ENCODE assay signal across 25 cellular contexts in genomic region chr3:112857526-112857925, GRCh38. TPM values are rescaled to one million over a fixed set of nuclear protein-coding genes. Genes with fewer than 3 reads are reported as not detected.
DNase-seq lines count a peak whose midpoint lies in the region; ATAC-seq and TF ChIP-seq lines count a peak whose summit lies in the region.
"Had no signal": no experiment of that assay in that cellular context is flagged by ENCODE, and none has a peak within 500 bp of the region (broad histone marks: within the 10 kb centered on the region; RNA-seq: fewer than 3 reads in every experiment).

No MANE protein-coding gene starts in this region.

- CTCF ChIA-PET in activated CD8-positive, alpha-beta T cell treated with anti-CD3 and anti-CD28 coated beads for 36 hours (lab: Charles Lee), result no interaction called here

- H3K4me1 Mint-ChIP-seq in activated naive CD4-positive, alpha-beta T cell treated with anti-CD3 and anti-CD28 coated beads, Interleukin-2, amount 50 U/mL, for 24 hours, result peaks cover 27% of the 10 kb centered on the region
- peaks cover 25% of the 10 kb centered on the region for H3K4me1 Mint-ChIP-seq in activated CD8-positive, alpha-beta T cell treated with anti-CD3 and anti-CD28 coated beads for 36 hours (ENCODE audit: low read depth)
- H3K4me1 Mint-ChIP-seq in stimulated activated memory B cell treated with anti-CD40 and anti-IgM and Interleukin-4, amounts not matched to agents 10 μg/mL and 1 μg/mL and 100 μg/mL, for 72 hours, result peaks cover 42% of the 10 kb centered on the region
- H3K4me1 Mint-ChIP-seq: nephron had no signal

- no peaks in the 10 kb centered on the region for H3K27me3 Mint-ChIP-seq in activated naive CD4-positive, alpha-beta T cell treated with anti-CD3 and anti-CD28 coated beads, Interleukin-2, amount 50 U/mL, for 24 hours
- H3K27me3 Mint-ChIP-seq in activated CD8-positive, alpha-beta T cell treated with anti-CD3 and anti-CD28 coated beads for 36 hours, result no peaks in the 10 kb centered on the region
- no peaks in the 10 kb centered on the region for H3K27me3 Mint-ChIP-seq in stimulated activated memory B cell treated with anti-CD40 and anti-IgM and Interleukin-4, amounts not matched to agents 10 μg/mL and 1 μg/mL and 100 μg/mL, for 72 hours
- H3K27me3 Mint-ChIP-seq: IgD-negative memory B cell had no signal

- no peak for TF ChIP-seq CTCF in activated CD8-positive, alpha-beta T cell treated with anti-CD3 and anti-CD28 coated beads for 36 hours (IDR thresholded peaks at IDR 0.05)

- POLR2A ChIA-PET in activated CD8-positive, alpha-beta T cell treated with anti-CD3 and anti-CD28 coated beads for 36 hours (lab: Charles Lee), result no interaction called here

- no peak for ATAC-seq in activated CD8-positive, alpha-beta T cell treated with anti-CD3 and anti-CD28 coated beads for 36 hours
- ATAC-seq in stimulated activated memory B cell treated with anti-CD40 and anti-IgM and Interleukin-4, amounts not matched to agents 10 μg/mL and 1 μg/mL and 100 μg/mL, for 72 hours, result no peak
- no peak for ATAC-seq in GM18868 (IDR thresholded peaks at IDR 0.05; ENCODE audit: unreplicated experiment)
- ATAC-seq in HG02852 (IDR thresholded peaks at IDR 0.05; ENCODE audit: unreplicated experiment), result no peak
- ATAC-seq: Panc1 had no signal

- no peak overlapping the region for H3K4me3 Mint-ChIP-seq in activated naive CD4-positive, alpha-beta T cell treated with anti-CD3 and anti-CD28 coated beads, Interleukin-2, amount 50 U/mL, for 24 hours
- H3K4me3 Mint-ChIP-seq in activated CD8-positive, alpha-beta T cell treated with anti-CD3 and anti-CD28 coated beads for 36 hours, result no peak overlapping the region
- no peak overlapping the region for H3K4me3 Mint-ChIP-seq in stimulated activated memory B cell treated with anti-CD40 and anti-IgM and Interleukin-4, amounts not matched to agents 10 μg/mL and 1 μg/mL and 100 μg/mL, for 72 hours
- H3K4me3 Mint-ChIP-seq: nephron had no signal

- peaks cover 7% of the 10 kb centered on the region for H3K9me3 Mint-ChIP-seq in activated naive CD4-positive, alpha-beta T cell treated with anti-CD3 and anti-CD28 coated beads, Interleukin-2, amount 50 U/mL, for 24 hours
- H3K9me3 Mint-ChIP-seq in activated CD8-positive, alpha-beta T cell treated with anti-CD3 and anti-CD28 coated beads for 36 hours, result peaks cover 15% of the 10 kb centered on the region
- H3K9me3 Mint-ChIP-seq in stimulated activated memory B cell treated with anti-CD40 and anti-IgM and Interleukin-4, amounts not matched to agents 10 μg/mL and 1 μg/mL and 100 μg/mL, for 72 hours, result peaks cover 9% of the 10 kb centered on the region

- peak overlapping the region; percentile 60 for H3K27ac Mint-ChIP-seq in activated naive CD4-positive, alpha-beta T cell treated with anti-CD3 and anti-CD28 coated beads, Interleukin-2, amount 50 U/mL, for 24 hours
- peak overlapping the region; percentile 81 for H3K27ac Mint-ChIP-seq in activated CD8-positive, alpha-beta T cell treated with anti-CD3 and anti-CD28 coated beads for 36 hours
- peak overlapping the region; percentile 89 for H3K27ac Mint-ChIP-seq in stimulated activated memory B cell treated with anti-CD40 and anti-IgM and Interleukin-4, amounts not matched to agents 10 μg/mL and 1 μg/mL and 100 μg/mL, for 72 hours
- H3K27ac Mint-ChIP-seq: IgD-negative memory B cell, nephron had no signal

- H3K36me3 Mint-ChIP-seq in activated naive CD4-positive, alpha-beta T cell treated with anti-CD3 and anti-CD28 coated beads, Interleukin-2, amount 50 U/mL, for 24 hours, result peaks cover 2% of the 10 kb centered on the region
- H3K36me3 Mint-ChIP-seq in activated CD8-positive, alpha-beta T cell treated with anti-CD3 and anti-CD28 coated beads for 36 hours (ENCODE audit: low read depth), result peaks cover 5% of the 10 kb centered on the region
- H3K36me3 Mint-ChIP-seq in stimulated activated memory B cell treated with anti-CD40 and anti-IgM and Interleukin-4, amounts not matched to agents 10 μg/mL and 1 μg/mL and 100 μg/mL, for 72 hours, result peaks cover 1% of the 10 kb centered on the region
- H3K36me3 Mint-ChIP-seq: IgD-negative memory B cell had no signal

- DNase-seq in activated naive CD4-positive, alpha-beta T cell treated with anti-CD3 and anti-CD28 coated beads, Interleukin-2, amount 50 U/mL, for 16 hours, result no peak
- peak; percentile 72 for DNase-seq in OCI-M1 (lab: John Stamatoyannopoulos, UW)
- no peak for DNase-seq in activated CD8-positive, alpha-beta T cell treated with anti-CD3 and anti-CD28 coated beads for 36 hours
- DNase-seq in dedifferentiated amniotic fluid mesenchymal stem cell (ENCODE audit: extremely low spot score), result no peak
- DNase-seq: ACHN; activated gamma-delta T cell; DND-41; hippocampal formation; kidney; NCI-H1092; NCI-H2107; NCI-H524 treated with DMSO at 0.1 percent for 48 hours; posterior cingulate gyrus; stimulated activated CD4-positive, alpha-beta T cell treated with anti-CD3 and anti-CD28 coated beads, Interleukin-1b, Interleukin-23, amount 100 ng/mL, for 48 hours; WERI-Rb-1 had no signal

- intact Hi-C loops in activated CD8-positive, alpha-beta T cell treated with anti-CD3 and anti-CD28 coated beads for 36 hours (cut with micrococcal nuclease), result loop anchor here (5.0 kb wide), 1 partner anchor 115 kb away; no protein-coding TSS in a partner anchor

RNA-seq across cellular contexts. Expression of gene CD200R1L, which starts 10.9 kb away (rescaled TPM):
- not detected for total RNA-seq in activated CD8-positive, alpha-beta T cell treated with anti-CD3 and anti-CD28 coated beads for 36 hours
- total RNA-seq: astrocyte, H1, kidney, ureter had no signal
